In the genomic region with DNA sequence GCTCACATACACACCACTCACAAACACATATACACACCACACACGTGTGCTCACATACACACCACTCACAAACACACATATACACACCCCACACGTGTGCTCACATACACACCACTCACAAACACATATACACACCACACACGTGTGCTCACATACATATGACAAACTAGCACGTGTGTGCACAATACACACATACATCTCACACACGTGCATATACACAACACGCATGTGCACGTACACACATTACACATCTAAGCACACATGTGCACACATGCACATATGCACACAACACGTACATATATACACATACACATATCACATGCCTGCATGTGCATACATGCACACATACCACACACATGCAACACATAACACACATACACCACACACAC, we compare ENCODE assay signal across 16 cellular contexts.
DNase-seq lines count a peak whose midpoint lies in the region; ATAC-seq, FAIRE-seq and TF ChIP-seq lines count a peak whose summit lies in the region.
"Had no signal": no experiment of that assay in that cellular context is flagged by ENCODE, and none has a peak within 500 bp of the region (broad histone marks: within the 10 kb centered on the region; RNA-seq: fewer than 3 reads in every experiment).

No MANE protein-coding gene starts in this region.

- H4K5ac ChIP-seq in H1 (ENCODE audit: insufficient read length, low read depth, low read length), result no peak overlapping the region

- no peak for ATAC-seq in HepG2
- ATAC-seq in right lobe of liver, result no peak
- ATAC-seq in HG03460 (IDR thresholded peaks at IDR 0.05; ENCODE audit: unreplicated experiment), result no peak
- ATAC-seq: CD8-positive, alpha-beta T cell had no signal

- H3K9me3 ChIP-seq in HepG2 (ENCODE audit: low read length) (no peaks in the 10 kb centered on the region), right lobe of liver (no peaks in the 10 kb centered on the region), H1 (ENCODE audit: insufficient read depth in 2 of 2, low read depth in 1 of 2, low read length in 1 of 2) (peaks cover 20 to 45% of the 10 kb centered on the region in 2 experiments; a peak in 3 of 4 replicates), testis (no peaks in the 10 kb centered on the region)
- H3K9me3 ChIP-seq: BLaER1 treated with 17β-estradiol and CSF1 and Interleukin-3, amounts not matched to agents 10 nM and 100 nM; HAP-1 had no signal

- H3K79me2 ChIP-seq in HepG2 (ENCODE audit: insufficient read depth, low read length) (no peaks in the 10 kb centered on the region), H1 (ENCODE audit: control insufficient read depth in 1 of 2, insufficient read depth in 2 of 2, low read length in 2 of 2) (peaks cover 0 to 3% of the 10 kb centered on the region in 2 experiments; a peak in 2 of 4 replicates)

- in situ Hi-C loops in HepG2 (cut with HindIII; ENCODE audit: extremely low pct_ligation_motif_present, low pct_unique_long_range_greater_than_20kb), result loop anchor here (25.0 kb wide), 1 partner anchor 158 kb away; no protein-coding TSS in a partner anchor

- DNase-seq in HepG2 (ENCODE audit: low spot score) (no peak), right lobe of liver (no peak), H1 (ENCODE audit: low read depth in 1 of 2, low spot score in 2 of 2) (no peak), testis (peak; percentile 3), ureter (ENCODE audit: low spot score) (no peak), RCC 7860 (ENCODE audit: low spot score) (no peak)
- DNase-seq: 8988T; Calu3; CD8-positive, alpha-beta T cell; DMS79 treated with DMSO at 0.1 percent for 48 hours; GF-D8 had no signal

- CTCF ChIA-PET in HepG2 (lab: Yijun Ruan, JAX; ENCODE audit: low intra/inter-chr PET ratio, low total read pairs) (no interaction called here), H1 (lab: Charles Lee; ENCODE audit: partially characterized antibody) (no interaction called here)

- no peak overlapping the region for H3K23ac ChIP-seq in H1 (ENCODE audit: insufficient read length)

- no peak overlapping the region for H3K27ac ChIP-seq in HepG2 (ENCODE audit: extremely low read length, insufficient read depth, low read length)
- no peak overlapping the region for H3K27ac ChIP-seq in right lobe of liver
- H3K27ac ChIP-seq in H1 (ENCODE audit: low read depth, low read length), result no peak overlapping the region
- H3K27ac ChIP-seq in testis, result no peak overlapping the region
- H3K27ac ChIP-seq: BLaER1 treated with 17β-estradiol and CSF1 and Interleukin-3, amounts not matched to agents 10 nM and 100 nM; HL-60 had no signal

- H2BK20ac ChIP-seq in H1 (ENCODE audit: low read length), result no peak overlapping the region

- no peak overlapping the region for H3K4ac ChIP-seq in H1 (replicated peaks; ENCODE audit: insufficient read length, low read depth, low read length)

- no peak overlapping the region for H4K8ac ChIP-seq in H1 (ENCODE audit: extremely low read depth, insufficient read depth, low read length)

- H2BK12ac ChIP-seq in H1 (ENCODE audit: low read depth, low read length), result peak overlapping the region; percentile 6; the same call in 1 of the 2 replicates

- H2AK5ac ChIP-seq in H1 (ENCODE audit: low read depth, low read length), result no peak overlapping the region

- peaks cover 7% of the 10 kb centered on the region; the same call in 1 of the 2 replicates for H3K23me2 ChIP-seq in H1 (ENCODE audit: low read depth, low read length)

- no peak overlapping the region for H3K14ac ChIP-seq in H1 (ENCODE audit: insufficient read length)

- peak overlapping the region; percentile 95; the same call in 1 of the 2 replicates for H2BK15ac ChIP-seq in H1 (ENCODE audit: low read length)

- no TSS peak for BruUV-seq in HepG2 (replicated peaks; lab: Mats Ljungman, UMichigan)

- no peaks in the 10 kb centered on the region for H3K79me1 ChIP-seq in H1 (ENCODE audit: low read depth, low read length)

- H3K4me2 ChIP-seq in HepG2 (ENCODE audit: low read depth, low read length), result no peak overlapping the region
- H3K4me2 ChIP-seq in H1 (ENCODE audit: insufficient read depth in 1 of 2, low read depth in 2 of 2, low read length in 2 of 2), result no peak overlapping the region
- H3K4me2 ChIP-seq: BLaER1 treated with 17β-estradiol and CSF1 and Interleukin-3, amounts not matched to agents 10 nM and 100 nM had no signal

- intact Hi-C loops in HepG2 (cut with micrococcal nuclease; ENCODE audit: unreplicated experiment), result no loop called here
- intact Hi-C loops in right lobe of liver (cut with DNase I), result no loop called here
- intact Hi-C loops in testis (cut with DNase I; ENCODE audit: low total_unique reads), result no loop called here

- H3K56ac ChIP-seq in H1 (replicated peaks; ENCODE audit: insufficient read length, low read depth, low read length), result no peak overlapping the region

- H3K9ac ChIP-seq in HepG2 (ENCODE audit: insufficient read depth, low read depth, low read length) (no peak overlapping the region), H1 (replicated peaks in 1 of 4; ENCODE audit: extremely low read depth in 1 of 4, low read depth in 3 of 4, low read length in 3 of 4) (no peak overlapping the region)
- H3K9ac ChIP-seq: BLaER1 treated with 17β-estradiol and CSF1 and Interleukin-3, amounts not matched to agents 10 nM and 100 nM had no signal

- TF ChIP-seq CTCF in HepG2 (CRISPR knock-in tag; IDR thresholded peaks at IDR 0.05) (no peak), right lobe of liver (IDR thresholded peaks at IDR 0.05) (no peak), H1 (IDR thresholded peaks at IDR 0.05; ENCODE audit: control extremely low read depth in 1 of 3, insufficient read depth in 1 of 3, low read depth in 1 of 3, low read length in 3 of 3) (no peak), testis (IDR thresholded peaks at IDR 0.05) (no peak)

- no peak overlapping the region for H2BK120ac ChIP-seq in H1 (replicated peaks; ENCODE audit: low read depth, low read length)

- H2AFZ ChIP-seq in HepG2 (ENCODE audit: low read length), result no peak overlapping the region
- no peak overlapping the region for H2AFZ ChIP-seq in H1 (ENCODE audit: low read length)

- H4K20me1 ChIP-seq in HepG2 (ENCODE audit: insufficient read depth, low read length) (no peaks in the 10 kb centered on the region), H1 (replicated peaks in 1 of 2; ENCODE audit: control insufficient read depth in 1 of 2, insufficient read depth in 2 of 2, low read length in 2 of 2) (no peaks in the 10 kb centered on the region)
- H4K20me1 ChIP-seq: BLaER1 treated with 17β-estradiol and CSF1 and Interleukin-3, amounts not matched to agents 10 nM and 100 nM had no signal

- WGBS in HepG2 (ENCODE audit: low lambda C conversion rate), result 65% methylated on average over 8 of the region's 8 CpGs
- 73% methylated on average over 7 of the region's 8 CpGs for WGBS in right lobe of liver (ENCODE audit: insufficient coverage, low coverage, low lambda C conversion rate, missing lambda C conversion rate)
- WGBS in H1 (ENCODE audit: extremely low coverage in 1 of 2, insufficient coverage in 1 of 2, insufficient read length in 1 of 2, insufficient replicate concordance in 2 of 2, low coverage in 1 of 2, low lambda C conversion rate in 2 of 2, missing lambda C conversion rate in 1 of 2), 2 experiments, result 93% methylated on average over 8 of the region's 8 CpGs; no CpG with 5 or more reads in 1 of the 2 experiments
- WGBS in testis, 2 donors, result 74 to 83% methylated on average over 8 of the region's 8 CpGs

- H3K4me1 ChIP-seq in HepG2 (ENCODE audit: insufficient read depth, low read length), result no peaks in the 10 kb centered on the region
- no peaks in the 10 kb centered on the region for H3K4me1 ChIP-seq in right lobe of liver
- H3K4me1 ChIP-seq in H1 (replicated peaks in 1 of 4; ENCODE audit: control insufficient read depth in 3 of 4, insufficient read depth in 4 of 4, low read length in 3 of 4), result no peaks in the 10 kb centered on the region
- no peaks in the 10 kb centered on the region for H3K4me1 ChIP-seq in testis
- H3K4me1 ChIP-seq: BLaER1 treated with 17β-estradiol and CSF1 and Interleukin-3, amounts not matched to agents 10 nM and 100 nM had no signal

- no peak overlapping the region for H4K91ac ChIP-seq in H1 (replicated peaks; ENCODE audit: insufficient read length, low read length)

- no peak overlapping the region for H3K18ac ChIP-seq in H1 (ENCODE audit: extremely low read depth, low read length)

- no peaks in the 10 kb centered on the region for H3K36me3 ChIP-seq in HepG2 (replicated peaks in 1 of 2; ENCODE audit: control insufficient read depth in 1 of 2, insufficient read depth in 2 of 2, low read length in 2 of 2)
- no peaks in the 10 kb centered on the region for H3K36me3 ChIP-seq in right lobe of liver
- H3K36me3 ChIP-seq in H1 (ENCODE audit: control insufficient read depth in 2 of 4, insufficient read depth in 4 of 4, low read length in 3 of 4), result no peaks in the 10 kb centered on the region; a peak in 1 of 8 replicates
- H3K36me3 ChIP-seq in testis (ENCODE audit: low read depth, missing control alignments), result no peaks in the 10 kb centered on the region
- H3K36me3 ChIP-seq: BLaER1 treated with 17β-estradiol and CSF1 and Interleukin-3, amounts not matched to agents 10 nM and 100 nM; HAP-1 had no signal

- peaks cover 0 to 12% of the 10 kb centered on the region in 2 experiments; a peak in 2 of 5 replicates for H3K27me3 ChIP-seq in HepG2 (ENCODE audit: control insufficient read depth in 1 of 2, insufficient read depth in 2 of 2, low read length in 2 of 2)
- H3K27me3 ChIP-seq in right lobe of liver, result no peaks in the 10 kb centered on the region
- H3K27me3 ChIP-seq in H1 (replicated peaks in 1 of 4; ENCODE audit: control insufficient read depth in 3 of 4, extremely low read depth in 1 of 4, insufficient read depth in 3 of 4, low read length in 3 of 4), result no peaks in the 10 kb centered on the region
- no peaks in the 10 kb centered on the region for H3K27me3 ChIP-seq in testis
- H3K27me3 ChIP-seq: BLaER1 treated with 17β-estradiol and CSF1 and Interleukin-3, amounts not matched to agents 10 nM and 100 nM had no signal

- no peak for TF ChIP-seq RAD21 in HepG2 (CRISPR knock-in tag; IDR thresholded peaks at IDR 0.05)
- TF ChIP-seq RAD21 in H1 (IDR thresholded peaks at IDR 0.05 in 1 of 2, conservative IDR thresholded peaks at IDR 0.05 in 1 of 2; ENCODE audit: low read depth in 2 of 2, low read length in 2 of 2), result no peak

- TF ChIP-seq POLR2A in HepG2 (IDR thresholded peaks at IDR 0.05; ENCODE audit: insufficient read depth in 1 of 2, low read depth in 2 of 2, low read length in 2 of 2) (no peak), right lobe of liver (IDR thresholded peaks at IDR 0.05) (no peak), H1 (IDR thresholded peaks at IDR 0.05; ENCODE audit: control extremely low read depth in 1 of 2, low read depth in 2 of 2, low read length in 2 of 2) (no peak), testis (IDR thresholded peaks at IDR 0.05) (no peak)

- POLR2A ChIA-PET in HepG2 (lab: Yijun Ruan, JAX) (no interaction called here), H1 (lab: Charles Lee; ENCODE audit: partially characterized antibody) (no interaction called here)

- FAIRE-seq in HepG2 (lab: Jason Lieb, UNC) (no peak), H1 (lab: Jason Lieb, UNC) (no peak), RCC 7860 (lab: Jason Lieb, UNC) (no peak)
- FAIRE-seq: GM19239 had no signal

- no peak overlapping the region for H3K4me3 ChIP-seq in HepG2 (replicated peaks in 1 of 3; ENCODE audit: insufficient read depth in 1 of 3, low read depth in 2 of 3, low read length in 3 of 3)
- no peak overlapping the region for H3K4me3 ChIP-seq in right lobe of liver
- H3K4me3 ChIP-seq in H1 (ENCODE audit: extremely low read depth in 1 of 4, insufficient read depth in 2 of 4, low read depth in 3 of 4, low read length in 4 of 4), result no peak overlapping the region
- H3K4me3 ChIP-seq in testis, result no peak overlapping the region
- H3K4me3 ChIP-seq: BLaER1 treated with 17β-estradiol and CSF1 and Interleukin-3, amounts not matched to agents 10 nM and 100 nM; HAP-1 had no signal

- H2BK5ac ChIP-seq in H1 (ENCODE audit: low read depth, low read length), result no peak overlapping the region; the same call in 1 of the 2 replicates

- TF ChIP-seq EP300 in HepG2 (IDR thresholded peaks at IDR 0.05; ENCODE audit: low read depth in 2 of 2, low read length in 2 of 2) (no peak), HepG2 (CRISPR knock-in tag; IDR thresholded peaks at IDR 0.05; ENCODE audit: borderline replicate concordance) (no peak), H1 (IDR thresholded peaks at IDR 0.05; ENCODE audit: borderline replicate concordance in 1 of 2, low read depth in 2 of 2, low read length in 2 of 2) (no peak)
